ENCODE assay signal across 17 cellular contexts in genomic region chrX:53265771-53266170, GRCh38. TPM values are rescaled to one million over a fixed set of nuclear protein-coding genes. Genes with fewer than 3 reads are reported as not detected.
A peak's percentile ranks its signal among the peaks of the same experiment; 100 is the strongest.
DNase-seq lines count a peak whose midpoint lies in the region; ATAC-seq, FAIRE-seq and TF ChIP-seq lines count a peak whose summit lies in the region.
"Had no signal": no experiment of that assay in that cellular context is flagged by ENCODE, and none has a peak within 500 bp of the region (broad histone marks: within the 10 kb centered on the region; RNA-seq: fewer than 3 reads in every experiment).

No MANE protein-coding gene starts in this region.

- POLR2A ChIA-PET in A549 (lab: Yijun Ruan, JAX) = interaction anchor here (0.9 to 1.3 kb wide), 2 partner anchors 16 to 40 kb away, joined by 4 to 8 read pairs; partner anchors contain the start of gene IQSEC2
- POLR2A ChIA-PET in IMR-90 (lab: Charles Lee; ENCODE audit: unreplicated experiment) = no interaction called here

- H2BK15ac ChIP-seq in IMR-90 (ENCODE audit: low read depth, low read length) = 0 out of 3 replicates have a peak overlapping the region, but pooled peaks have one; percentile 21

- no peak overlapping the region for H2BK20ac ChIP-seq in IMR-90 (ENCODE audit: low read depth, low read length)

- H3K4me2 ChIP-seq in A549 (peak overlapping the region; percentile 98), IMR-90 (ENCODE audit: low read depth, low read length) (peak overlapping the region; percentile 69)

- H2AK9ac ChIP-seq in IMR-90 (replicated peaks; ENCODE audit: low read depth, low read length, poor library complexity) = no peak overlapping the region

- H3K56ac ChIP-seq in IMR-90 (ENCODE audit: extremely low read depth, insufficient read depth, low read length) = no peak overlapping the region

- DNase-seq in A549 (ENCODE audit: low read depth in 1 of 2, low spot score in 1 of 2) (no peak), IMR-90 (peak; percentile 69), bronchial epithelial cell (ENCODE audit: low read depth) (peak; percentile 63), left lung (no peak), NAMALWA (ENCODE audit: low spot score) (no peak), NCI-H82 (lab: John Stamatoyannopoulos, UW) (no peak)
- DNase-seq in effector CD4-positive, alpha-beta T cell = no peak
- DNase-seq: ACHN; activated B cell treated with CpG ODN at 0.5 μM for 24 hours; activated naive CD4-positive, alpha-beta T cell treated with Interleukin-2 at 50 U/mL for 16 hours; left ventricle myocardium superior; naive thymus-derived CD8-positive, alpha-beta T cell; NCI-H187; NCI-H524 treated with DMSO at 0.1 percent for 48 hours had no signal

- BruUV-seq in IMR-90 (replicated peaks; lab: Mats Ljungman, UMichigan) = no TSS peak

- CTCF ChIA-PET in A549 (lab: Yijun Ruan, JAX) (interaction anchor here (0.9 to 1.5 kb wide), 5 partner anchors 9 to 47 kb away, joined by 3 to 6 read pairs (median 4); no protein-coding TSS in a partner anchor), IMR-90 (lab: Yijun Ruan, JAX) (no interaction called here)

- H3K9me1 ChIP-seq in IMR-90 (ENCODE audit: insufficient read depth, low read length) = peaks cover 24% of the 10 kb centered on the region

- dilution Hi-C loops in IMR-90 (cut with HindIII; ENCODE audit: low sequenced_read_pairs, unreplicated experiment) = no loop called here

- H2AFZ ChIP-seq in IMR-90 (replicated peaks; ENCODE audit: low read length, poor library complexity) = no peak overlapping the region

- 11% methylated on average over 3 of the region's 3 CpGs for WGBS in A549 (ENCODE audit: missing lambda C conversion rate)
- WGBS in IMR-90 (ENCODE audit: extremely low coverage in 2 of 2, insufficient read length in 1 of 2), 2 experiments = no CpG with 5 or more reads among the region's 3 CpGs

- FAIRE-seq in A549 (lab: Jason Lieb, UNC) = peak; percentile 95
- no peak for FAIRE-seq in bronchial epithelial cell (lab: Jason Lieb, UNC)
- FAIRE-seq: H54 had no signal

- TF ChIP-seq RAD21 in A549 (conservative IDR thresholded peaks at IDR 0.05 in 1 of 2, IDR thresholded peaks at IDR 0.05 in 1 of 2) = no peak
- TF ChIP-seq RAD21 in IMR-90 (IDR thresholded peaks at IDR 0.05; ENCODE audit: low read length) = no peak

- ATAC-seq in A549 = no peak
- peak; percentile 22 for ATAC-seq in IMR-90 (ENCODE audit: low read depth)
- no peak for ATAC-seq in left lung
- ATAC-seq in GM21825 (IDR thresholded peaks at IDR 0.05; ENCODE audit: unreplicated experiment) = no peak
- ATAC-seq: left ventricle myocardium superior; naive thymus-derived CD8-positive, alpha-beta T cell had no signal

- H3K4me3 ChIP-seq in A549 (peak overlapping the region; percentile 29; the same call in 2 of the 3 replicates), IMR-90 (ENCODE audit: insufficient read depth, low read depth, low read length) (no peak overlapping the region), bronchial epithelial cell (ENCODE audit: low read depth, low read length) (no peak overlapping the region), left lung (no peak overlapping the region)
- H3K4me3 ChIP-seq: Peyer's patch had no signal

- H4K8ac ChIP-seq in IMR-90 (ENCODE audit: low read depth in 2 of 2, low read length in 2 of 2) = peak overlapping the region in 1 of 2 experiments; percentile 35; a peak in 1 of 4 replicates

- TF ChIP-seq POLR2A in A549 (IDR thresholded peaks at IDR 0.05; ENCODE audit: low read length) (no peak), IMR-90 (IDR thresholded peaks at IDR 0.05; ENCODE audit: low read depth, low read length) (no peak)

- H3K18ac ChIP-seq in IMR-90 (ENCODE audit: low read depth, low read length) = no peak overlapping the region; the same call in 1 of the 2 replicates

- peaks cover 32% of the 10 kb centered on the region; the same call in 1 of the 2 replicates for H3K27me3 ChIP-seq in IMR-90 (ENCODE audit: control insufficient read depth, insufficient read depth, low read length)
- no peaks in the 10 kb centered on the region for H3K27me3 ChIP-seq in bronchial epithelial cell (ENCODE audit: control insufficient read depth, insufficient read depth, low read length)
- no peaks in the 10 kb centered on the region for H3K27me3 ChIP-seq in left lung
- H3K27me3 ChIP-seq: Peyer's patch had no signal

- peaks cover 0 to 17% of the 10 kb centered on the region in 2 experiments; a peak in 1 of 4 replicates for H3K79me1 ChIP-seq in IMR-90 (ENCODE audit: low read depth in 1 of 2, low read length in 2 of 2)

- no peak for TF ChIP-seq CTCF in A549 (IDR thresholded peaks at IDR 0.05)
- no peak for TF ChIP-seq CTCF in IMR-90 (conservative IDR thresholded peaks at IDR 0.05; ENCODE audit: low read depth, low read length)
- no peak for TF ChIP-seq CTCF in bronchial epithelial cell (IDR thresholded peaks at IDR 0.05; ENCODE audit: insufficient read depth, low read length, severe bottlenecking)
- TF ChIP-seq CTCF in left lung (IDR thresholded peaks at IDR 0.05) = no peak

- 0 out of 2 replicates have a peak overlapping the region, but pooled peaks have one; percentile 11 for H2BK120ac ChIP-seq in IMR-90 (ENCODE audit: low read depth, low read length)

- H3K9ac ChIP-seq in IMR-90 (ENCODE audit: low read depth, low read length) = no peak overlapping the region

- H3K4me1 ChIP-seq in A549 = peaks cover 88% of the 10 kb centered on the region
- H3K4me1 ChIP-seq in IMR-90 (ENCODE audit: control insufficient read depth, insufficient read depth, low read length) = peaks cover 24% of the 10 kb centered on the region
- peaks cover 2 to 43% of the 10 kb centered on the region in 2 donors for H3K4me1 ChIP-seq in left lung
- H3K4me1 ChIP-seq: Peyer's patch had no signal

- in situ Hi-C loops in IMR-90 (cut with MboI; ENCODE audit: low sequenced_read_pairs) = no loop called here

- H4K91ac ChIP-seq in IMR-90 (ENCODE audit: insufficient read depth, low read depth, low read length) = peak overlapping the region; percentile 24; the same call in 1 of the 2 replicates

- H2AK5ac ChIP-seq in IMR-90 (ENCODE audit: low read depth, low read length) = peak overlapping the region; percentile 43; the same call in 1 of the 2 replicates

- peak overlapping the region; percentile 22 for H2BK5ac ChIP-seq in IMR-90 (ENCODE audit: low read depth, low read length, poor library complexity, severe bottlenecking)

- H3K27ac ChIP-seq in A549 (peak overlapping the region; percentile 92 to 99), IMR-90 (ENCODE audit: insufficient read depth, low read length) (peak overlapping the region; percentile 87; the same call in 1 of the 2 replicates), left lung (peak overlapping the region; percentile 45 to 59)

- H3K36me3 ChIP-seq in IMR-90 (ENCODE audit: control insufficient read depth, insufficient read depth, low read length) (no peaks in the 10 kb centered on the region), bronchial epithelial cell (ENCODE audit: control insufficient read depth, insufficient read depth, low read length) (no peaks in the 10 kb centered on the region), left lung (no peaks in the 10 kb centered on the region)
- H3K36me3 ChIP-seq: Peyer's patch had no signal

- no peak overlapping the region for H3K14ac ChIP-seq in IMR-90 (replicated peaks; ENCODE audit: low read depth, low read length)

- no peaks in the 10 kb centered on the region for H3K9me3 ChIP-seq in A549
- H3K9me3 ChIP-seq in IMR-90 (ENCODE audit: control insufficient read depth, insufficient read depth, low read length) = no peaks in the 10 kb centered on the region
- H3K9me3 ChIP-seq in left lung = no peaks in the 10 kb centered on the region
- H3K9me3 ChIP-seq: Peyer's patch had no signal

- H4K5ac ChIP-seq in IMR-90 (ENCODE audit: low read depth, low read length) = no peak overlapping the region; the same call in 1 of the 2 replicates

- H3K23ac ChIP-seq in IMR-90 (ENCODE audit: low read depth, low read length) = no peak overlapping the region

- TF ChIP-seq EP300 in A549 (IDR thresholded peaks at IDR 0.05) = peak; percentile 52 to 64; a peak in 2 of 5 replicates

- H4K20me1 ChIP-seq in IMR-90 (ENCODE audit: insufficient read depth, low read length) = peaks cover 23% of the 10 kb centered on the region; the same call in 1 of the 2 replicates

- H3K4ac ChIP-seq in IMR-90 (ENCODE audit: low read depth, low read length) = peak overlapping the region; percentile 41

- intact Hi-C loops in IMR-90 (cut with micrococcal nuclease) = no loop called here
- intact Hi-C loops in left lung (cut with DNase I) = no loop called here

TF ChIP-seq in A549, 52 proteins besides CTCF, POLR2A, EP300 and RAD21 (continues in another document):
- TF ChIP-seq MYC (IDR thresholded peaks at IDR 0.05; ENCODE audit: borderline replicate concordance, low read length) (no peak), HOXB5 (CRISPR knock-in tag; IDR thresholded peaks at IDR 0.05) (no peak)

TF ChIP-seq in IMR-90, 13 proteins besides CTCF, POLR2A, EP300 and RAD21:
- TF ChIP-seq CEBPB (IDR thresholded peaks at IDR 0.05; ENCODE audit: low read depth, low read length) (peak; percentile 94), RFX5 (IDR thresholded peaks at IDR 0.05; ENCODE audit: low read depth, low read length) (no peak)

RNA-seq across cellular contexts. Expression of gene IQSEC2, which starts 15.6 kb away (rescaled TPM):
- 28.3 and 45.3 TPM in 2 replicates for polyA plus RNA-seq in A549 (2011; rRNA removed)
- polyA plus RNA-seq in A549 (2012; cell fraction: cytosol; rRNA removed) = 30.6 and 35.6 TPM in 2 replicates
- 22.9 and 25.9 TPM in 2 replicates for polyA plus RNA-seq in A549 (2012; cell fraction: nucleus; rRNA removed)
- 31.9 to 41.4 TPM (median 37.6 TPM) in 3 replicates for polyA plus RNA-seq in A549 (2017; fragmentation: RNase III; extraction: RNeasy Plus Mini Kit Qiagen cat#74134 plus additional on column Dnase treatment)
- polyA minus RNA-seq in A549 (2011; rRNA and poly(A)+ RNA removed) = 37.6 and 40.7 TPM in 2 replicates
- 2.5 and 3.9 TPM in 2 replicates for total RNA-seq in IMR-90 (2012; rRNA removed)
- polyA plus RNA-seq in IMR-90 (2012; rRNA removed) = 11.4 and 13.0 TPM in 2 replicates
- 11.5 and 14.2 TPM in 2 replicates for polyA plus RNA-seq in IMR-90 (2012; cell fraction: cytosol; rRNA removed)
- polyA plus RNA-seq in IMR-90 (2012; cell fraction: nucleus; rRNA removed; ENCODE audit: low replicate concordance) = 17.3 and 23.1 TPM in 2 replicates
- total RNA-seq in bronchial epithelial cell = 3.4 and 5.9 TPM in 2 replicates
- 10 to 100 TPM; 15.6 to 17.3 TPM for total RNA-seq in left lung

RNA-seq across cellular contexts. Expression of gene KDM5C, which starts 40.8 kb away (rescaled TPM):
- polyA plus RNA-seq in A549 (2011; rRNA removed) (66.8 and 82.0 TPM in 2 replicates), A549 (2017; fragmentation: RNase III; extraction: RNeasy Plus Mini Kit Qiagen cat#74134 plus additional on column Dnase treatment) (43.9 to 48.9 TPM (median 46.5 TPM) in 3 replicates), IMR-90 (2012; rRNA removed) (75.4 and 75.8 TPM in 2 replicates)
- 39.3 and 51.0 TPM in 2 replicates for polyA plus RNA-seq in A549 (2012; cell fraction: cytosol; rRNA removed)
- 109 and 122 TPM in 2 replicates for polyA plus RNA-seq in A549 (2012; cell fraction: nucleus; rRNA removed)
- polyA minus RNA-seq in A549 (2011; rRNA and poly(A)+ RNA removed) = 145 and 151 TPM in 2 replicates
- total RNA-seq in IMR-90 (2012; rRNA removed) (65.8 and 84.6 TPM in 2 replicates), bronchial epithelial cell (64.5 and 151 TPM in 2 replicates), left lung (100 to 1,000 TPM in 1 of 2 donors, 10 to 100 TPM in 1; 75.0 to 106 TPM)
- 55.1 and 56.5 TPM in 2 replicates for polyA plus RNA-seq in IMR-90 (2012; cell fraction: cytosol; rRNA removed)
- 183 and 297 TPM in 2 replicates for polyA plus RNA-seq in IMR-90 (2012; cell fraction: nucleus; rRNA removed; ENCODE audit: low replicate concordance)

Comparison
In these comparisons a context has a peak if more than half of its experiments do, and no peak if none do; other contexts are left out.
1. DNase-seq: peak in IMR-90 (single experiment) and bronchial epithelial cell (single experiment); none in A549 (0 of 2), left lung (0 of 2), NAMALWA (single experiment), NCI-H82 (single experiment) and effector CD4-positive, alpha-beta T cell (single experiment).
2. Peak in every context shown above with its lines, with median percentiles within 50 percentile points of each other: H3K27ac ChIP-seq.